ENCODE assay signal across 8 cellular contexts in the genomic region with DNA sequence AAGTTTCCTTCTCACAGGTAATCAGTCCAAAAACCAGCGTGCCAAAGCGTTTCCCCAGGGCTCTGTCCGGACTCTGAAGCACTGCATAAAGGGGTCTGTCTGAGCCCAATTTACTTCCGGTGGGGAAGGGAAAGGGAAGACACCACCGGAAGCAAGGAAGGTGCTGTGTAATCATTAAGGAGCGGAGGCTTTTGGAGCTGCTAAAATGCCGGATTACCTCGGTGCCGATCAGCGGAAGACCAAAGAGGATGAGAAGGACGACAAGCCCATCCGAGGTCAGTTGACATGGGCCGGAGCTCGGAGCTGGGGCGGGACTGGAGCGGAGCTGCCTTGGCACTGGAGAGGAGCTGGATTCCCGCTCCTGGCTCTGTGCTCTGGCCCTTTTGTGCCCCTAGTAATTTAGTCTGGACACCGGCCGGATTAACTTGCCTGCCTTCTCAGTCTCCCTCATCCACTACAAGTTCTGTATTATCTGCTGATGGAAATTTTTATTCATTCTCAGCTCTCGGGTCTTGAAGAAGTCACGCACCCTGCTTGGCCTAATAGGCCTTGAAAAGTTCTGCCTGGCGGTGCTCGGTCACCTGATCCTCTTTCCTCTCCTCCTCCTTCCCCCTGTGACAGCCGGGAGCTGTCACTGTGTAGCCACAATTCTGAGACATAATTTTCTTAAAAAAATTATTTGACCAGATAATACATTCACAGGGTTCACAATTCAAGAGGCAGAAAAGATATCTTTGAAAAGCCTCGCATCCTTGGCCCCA. TPM values are rescaled to one million over a fixed set of nuclear protein-coding genes. Genes with fewer than 3 reads are reported as not detected.
A peak's percentile ranks its signal among the peaks of the same experiment; 100 is the strongest.
DNase-seq lines count a peak whose midpoint lies in the region; ATAC-seq and TF ChIP-seq lines count a peak whose summit lies in the region.

A gene (plus strand): TSS at position 137 of the 761 bp plus-strand sequence. CDS start 69 bp downstream, at position 206.

- H3K4me1 Mint-ChIP-seq in T-helper 1 cell treated with Interleukin-12 subunit alpha and Interleukin-12 subunit beta and Interleukin-4 antibody, amounts not matched to agents 30 μg/mL and 1 μg/mL, for 36 hours (ENCODE audit: low read depth), result peaks cover 45% of the 10 kb centered on the region
- H3K4me1 Mint-ChIP-seq in progenitor cell of endocrine pancreas (ENCODE audit: low read depth), result peaks cover 18% of the 10 kb centered on the region

- H3K4me3 ChIP-seq in left ventricle myocardium inferior (peak within 1 kb of the TSS; percentile 87), upper lobe of right lung (peak within 1 kb of the TSS; percentile 83)

- peak within 1 kb of the TSS; percentile 99 for H3K27ac Mint-ChIP-seq in T-helper 1 cell treated with Interleukin-12 subunit alpha and Interleukin-12 subunit beta and Interleukin-4 antibody, amounts not matched to agents 30 μg/mL and 1 μg/mL, for 36 hours
- peak within 1 kb of the TSS; percentile 97 for H3K27ac Mint-ChIP-seq in progenitor cell of endocrine pancreas

- no peaks in the 10 kb centered on the region for H3K9me3 Mint-ChIP-seq in T-helper 1 cell treated with Interleukin-12 subunit alpha and Interleukin-12 subunit beta and Interleukin-4 antibody, amounts not matched to agents 30 μg/mL and 1 μg/mL, for 36 hours
- H3K9me3 Mint-ChIP-seq in progenitor cell of endocrine pancreas (ENCODE audit: low read depth), result no peaks in the 10 kb centered on the region

- no peak for TF ChIP-seq CTCF in left ventricle myocardium inferior (IDR thresholded peaks at IDR 0.05; ENCODE audit: borderline replicate concordance)
- TF ChIP-seq CTCF in progenitor cell of endocrine pancreas (IDR thresholded peaks at IDR 0.05; ENCODE audit: unreplicated experiment), result no peak
- no peak for TF ChIP-seq CTCF in upper lobe of right lung (IDR thresholded peaks at IDR 0.05)

- peak; percentile 88 for DNase-seq in NCI-H1694 treated with DMSO at 0.1 percent for 48 hours (lab: John Stamatoyannopoulos, UW)
- peak; percentile 67 for DNase-seq in amniotic stem cell (lab: John Stamatoyannopoulos, UW)
- DNase-seq in left ventricle myocardium inferior, result peak; percentile 69
- peak; percentile 59 for DNase-seq in progenitor cell of endocrine pancreas (ENCODE audit: low spot score, unreplicated experiment)
- peak; percentile 77 for DNase-seq in upper lobe of right lung

- H3K27me3 ChIP-seq in left ventricle myocardium inferior (ENCODE audit: low read depth) (no peaks in the 10 kb centered on the region), upper lobe of right lung (no peaks in the 10 kb centered on the region)

- peaks cover 25% of the 10 kb centered on the region for H3K36me3 Mint-ChIP-seq in T-helper 1 cell treated with Interleukin-12 subunit alpha and Interleukin-12 subunit beta and Interleukin-4 antibody, amounts not matched to agents 30 μg/mL and 1 μg/mL, for 36 hours (ENCODE audit: low read depth)
- H3K36me3 Mint-ChIP-seq in progenitor cell of endocrine pancreas (ENCODE audit: insufficient read depth), result peaks cover 5% of the 10 kb centered on the region

- H3K27me3 Mint-ChIP-seq in T-helper 1 cell treated with Interleukin-12 subunit alpha and Interleukin-12 subunit beta and Interleukin-4 antibody, amounts not matched to agents 30 μg/mL and 1 μg/mL, for 36 hours (ENCODE audit: low read depth), result no peaks in the 10 kb centered on the region
- no peaks in the 10 kb centered on the region for H3K27me3 Mint-ChIP-seq in progenitor cell of endocrine pancreas

- H3K4me1 ChIP-seq in left ventricle myocardium inferior (peaks cover 88% of the 10 kb centered on the region), upper lobe of right lung (peaks cover 45% of the 10 kb centered on the region)

- no peaks in the 10 kb centered on the region for H3K9me3 ChIP-seq in left ventricle myocardium inferior (replicated peaks)
- H3K9me3 ChIP-seq in upper lobe of right lung, result no peaks in the 10 kb centered on the region

- intact Hi-C loops in left ventricle myocardium inferior (cut with micrococcal nuclease), result no loop called here
- intact Hi-C loops in upper lobe of right lung (cut with DNase I), result no loop called here

- H3K27ac ChIP-seq in left ventricle myocardium inferior (replicated peaks) (peak within 1 kb of the TSS; percentile 92), upper lobe of right lung (peak within 1 kb of the TSS; percentile 91)

- peak; percentile 49 for ATAC-seq in GM18499 (IDR thresholded peaks at IDR 0.05; ENCODE audit: insufficient read depth, unreplicated experiment)
- ATAC-seq in HG02938 (IDR thresholded peaks at IDR 0.05; ENCODE audit: unreplicated experiment), result peak; percentile 77
- ATAC-seq in upper lobe of right lung, result peak; percentile 91

- H3K36me3 ChIP-seq in left ventricle myocardium inferior (peaks cover 12% of the 10 kb centered on the region), upper lobe of right lung (peaks cover 3% of the 10 kb centered on the region)

- H3K4me3 Mint-ChIP-seq in T-helper 1 cell treated with Interleukin-12 subunit alpha and Interleukin-12 subunit beta and Interleukin-4 antibody, amounts not matched to agents 30 μg/mL and 1 μg/mL, for 36 hours, result peak within 1 kb of the TSS; percentile 98
- H3K4me3 Mint-ChIP-seq in progenitor cell of endocrine pancreas (ENCODE audit: low read depth), result peak within 1 kb of the TSS; percentile 99

RNA-seq across cellular contexts. Expression of the gene that starts here (rescaled TPM):
- 111 TPM for total RNA-seq in left ventricle myocardium inferior
- 93.5 and 101 TPM in 2 replicates for total RNA-seq in progenitor cell of endocrine pancreas
- total RNA-seq in upper lobe of right lung, result 97.6 TPM

Comparison
In these comparisons a context has a peak if more than half of its experiments do, and no peak if none do; other contexts are left out.
1. Peak in every context shown above with its lines: DNase-seq, ATAC-seq, H3K4me3 ChIP-seq and H3K27ac ChIP-seq.